ENCODE assay signal across 14 cellular contexts in genomic region chr11:123082977-123083376, GRCh38. TPM values are rescaled to one million over a fixed set of nuclear protein-coding genes. Genes with fewer than 3 reads are reported as not detected.
DNase-seq lines count a peak whose midpoint lies in the region; ATAC-seq and TF ChIP-seq lines count a peak whose summit lies in the region.
"Had no signal": no experiment of that assay in that cellular context is flagged by ENCODE, and none has a peak within 500 bp of the region (broad histone marks: within the 10 kb centered on the region; RNA-seq: fewer than 3 reads in every experiment).

No MANE protein-coding gene starts in this region.

- H3K27ac ChIP-seq in right lobe of liver (no peak overlapping the region), subcutaneous abdominal adipose tissue (ENCODE audit: low read depth, low read length) (peak overlapping the region; percentile 40)
- H3K27ac ChIP-seq: foreskin keratinocyte, upper lobe of right lung had no signal

- no peak overlapping the region for H3K4me3 ChIP-seq in right lobe of liver
- peak overlapping the region in 3 of 5 donors; percentile 11 to 34 (median 14) for H3K4me3 ChIP-seq in subcutaneous abdominal adipose tissue (ENCODE audit: low read depth in 1 of 5, low read length in 5 of 5)
- H3K4me3 ChIP-seq: upper lobe of right lung had no signal

- no peak for DNase-seq in activated naive CD4-positive, alpha-beta T cell treated with Interleukin-2 at 50 U/mL for 16 hours
- DNase-seq in activated naive CD4-positive, alpha-beta T cell treated with anti-CD3 and anti-CD28 coated beads, Interleukin-2, amount 50 U/mL, for 72 hours (ENCODE audit: low spot score in 2 of 2), result no peak
- DNase-seq in right lobe of liver, result no peak
- no peak for DNase-seq in WTC11 (ENCODE audit: low spot score)
- no peak for DNase-seq in 8988T
- DNase-seq in glomerular visceral epithelial cell (ENCODE audit: extremely low spot score), result no peak
- DNase-seq: AML-193, MM.1S, upper lobe of right lung had no signal

- H3K9me3 ChIP-seq in right lobe of liver (no peaks in the 10 kb centered on the region), subcutaneous abdominal adipose tissue (ENCODE audit: control insufficient read depth in 5 of 5, low read length in 5 of 5) (no peaks in the 10 kb centered on the region)
- H3K9me3 ChIP-seq: upper lobe of right lung had no signal

- peak overlapping the region; percentile 15 for H3K27ac Mint-ChIP-seq in activated naive CD4-positive, alpha-beta T cell treated with anti-CD3 and anti-CD28 coated beads, Interleukin-2, amount 50 U/mL, for 24 hours
- peak overlapping the region; percentile 27 to 85 for H3K27ac Mint-ChIP-seq in activated naive CD4-positive, alpha-beta T cell treated with anti-CD3 and anti-CD28 coated beads, Interleukin-2, amount 50 U/mL, for 72 hours
- H3K27ac Mint-ChIP-seq in WTC11, result no peak overlapping the region
- H3K27ac Mint-ChIP-seq: dendritic cell treated with granulocyte-macrophage colony-stimulating factor and Interleukin-4, amounts not matched to agents 40 ng/mL and 50 ng/mL, for 4 days; memory B cell had no signal

- WGBS in right lobe of liver (ENCODE audit: insufficient coverage, low coverage, low lambda C conversion rate, missing lambda C conversion rate), result 62% methylated on average over 4 of the region's 4 CpGs

- peak in 1 of 2 donors; percentile 26 for ATAC-seq in activated naive CD4-positive, alpha-beta T cell treated with anti-CD3 and anti-CD28 coated beads, Interleukin-2, amount 50 U/mL, for 72 hours
- ATAC-seq in right lobe of liver (peak; percentile 36 to 67 (median 51)), WTC11 (no peak)

- H3K9ac ChIP-seq in subcutaneous abdominal adipose tissue (ENCODE audit: low read length in 5 of 5), result peak overlapping the region in 1 of 5 donors; percentile 21

- H3K4me1 Mint-ChIP-seq in activated naive CD4-positive, alpha-beta T cell treated with anti-CD3 and anti-CD28 coated beads, Interleukin-2, amount 50 U/mL, for 24 hours, result peaks cover 50% of the 10 kb centered on the region
- H3K4me1 Mint-ChIP-seq in WTC11, result no peaks in the 10 kb centered on the region

- peak overlapping the region; percentile 68 for H3K4me3 Mint-ChIP-seq in activated naive CD4-positive, alpha-beta T cell treated with anti-CD3 and anti-CD28 coated beads, Interleukin-2, amount 50 U/mL, for 24 hours
- no peak overlapping the region for H3K4me3 Mint-ChIP-seq in WTC11
- H3K4me3 Mint-ChIP-seq: dendritic cell treated with granulocyte-macrophage colony-stimulating factor and Interleukin-4, amounts not matched to agents 40 ng/mL and 50 ng/mL, for 4 days; memory B cell had no signal

- no peaks in the 10 kb centered on the region for H3K36me3 Mint-ChIP-seq in activated naive CD4-positive, alpha-beta T cell treated with anti-CD3 and anti-CD28 coated beads, Interleukin-2, amount 50 U/mL, for 24 hours
- H3K36me3 Mint-ChIP-seq in activated naive CD4-positive, alpha-beta T cell treated with anti-CD3 and anti-CD28 coated beads, Interleukin-2, amount 50 U/mL, for 72 hours, result peaks cover 0 to 9% of the 10 kb centered on the region in 2 donors
- peaks cover 7% of the 10 kb centered on the region for H3K36me3 Mint-ChIP-seq in WTC11

- H3K27me3 ChIP-seq in right lobe of liver (no peaks in the 10 kb centered on the region), subcutaneous abdominal adipose tissue (ENCODE audit: control insufficient read depth in 5 of 5, insufficient read depth in 4 of 5, low read length in 5 of 5) (no peaks in the 10 kb centered on the region)
- H3K27me3 ChIP-seq: foreskin keratinocyte, upper lobe of right lung had no signal

- H3K36me3 ChIP-seq in right lobe of liver (no peaks in the 10 kb centered on the region), subcutaneous abdominal adipose tissue (ENCODE audit: control insufficient read depth in 5 of 5, insufficient read depth in 5 of 5, low read length in 5 of 5) (peaks cover 2 to 26% (median 18%) of the 10 kb centered on the region in 5 donors)
- H3K36me3 ChIP-seq: upper lobe of right lung had no signal

- H3K4me1 ChIP-seq in right lobe of liver, result no peaks in the 10 kb centered on the region
- H3K4me1 ChIP-seq in subcutaneous abdominal adipose tissue (ENCODE audit: control insufficient read depth in 5 of 5, insufficient read depth in 5 of 5, low read length in 5 of 5), result peaks cover 0 to 15% (median 12%) of the 10 kb centered on the region in 5 donors

- no peaks in the 10 kb centered on the region for H3K9me3 Mint-ChIP-seq in activated naive CD4-positive, alpha-beta T cell treated with anti-CD3 and anti-CD28 coated beads, Interleukin-2, amount 50 U/mL, for 24 hours
- H3K9me3 Mint-ChIP-seq in activated naive CD4-positive, alpha-beta T cell treated with anti-CD3 and anti-CD28 coated beads, Interleukin-2, amount 50 U/mL, for 72 hours, result no peaks in the 10 kb centered on the region
- no peaks in the 10 kb centered on the region for H3K9me3 Mint-ChIP-seq in WTC11
- H3K9me3 Mint-ChIP-seq: dendritic cell treated with granulocyte-macrophage colony-stimulating factor and Interleukin-4, amounts not matched to agents 40 ng/mL and 50 ng/mL, for 4 days had no signal

- intact Hi-C loops in right lobe of liver (cut with DNase I), result no loop called here

- no peak for TF ChIP-seq POLR2A in right lobe of liver (IDR thresholded peaks at IDR 0.05)

- POLR2A ChIA-PET in WTC11 (lab: Charles Lee), result no interaction called here

- CTCF ChIA-PET in WTC11 (lab: Charles Lee), result no interaction called here

- TF ChIP-seq CTCF in right lobe of liver (IDR thresholded peaks at IDR 0.05) (no peak), WTC11 (IDR thresholded peaks at IDR 0.05) (no peak)

- H3K27me3 Mint-ChIP-seq in activated naive CD4-positive, alpha-beta T cell treated with anti-CD3 and anti-CD28 coated beads, Interleukin-2, amount 50 U/mL, for 24 hours, result no peaks in the 10 kb centered on the region
- no peaks in the 10 kb centered on the region; the same call in 1 of the 2 replicates for H3K27me3 Mint-ChIP-seq in WTC11 (ENCODE audit: low read depth)
- H3K27me3 Mint-ChIP-seq: dendritic cell treated with granulocyte-macrophage colony-stimulating factor and Interleukin-4, amounts not matched to agents 40 ng/mL and 50 ng/mL, for 4 days; memory B cell had no signal

TF ChIP-seq in WTC11, 78 proteins besides CTCF, POLR2A, EP300 and RAD21:
- TF ChIP-seq ZNF416 (CRISPR knock-in tag; IDR thresholded peaks at IDR 0.05) (no peak), ZNF138 (CRISPR knock-in tag; conservative IDR thresholded peaks at IDR 0.05) (no peak), OVOL2 (CRISPR knock-in tag; IDR thresholded peaks at IDR 0.05; ENCODE audit: borderline replicate concordance) (no peak), TEAD4 (CRISPR knock-in tag; IDR thresholded peaks at IDR 0.05) (no peak), ESRRA (CRISPR knock-in tag; IDR thresholded peaks at IDR 0.05; ENCODE audit: borderline replicate concordance) (no peak), CBFB (CRISPR knock-in tag; IDR thresholded peaks at IDR 0.05; ENCODE audit: low read depth) (no peak), ZNF219 (CRISPR knock-in tag; IDR thresholded peaks at IDR 0.05; ENCODE audit: borderline replicate concordance) (no peak), JUN (CRISPR knock-in tag; IDR thresholded peaks at IDR 0.05) (no peak), ZNF423 (CRISPR knock-in tag; IDR thresholded peaks at IDR 0.05) (no peak), EMX1 (CRISPR knock-in tag; IDR thresholded peaks at IDR 0.05) (no peak)
- TF ChIP-seq, protein P1, sequence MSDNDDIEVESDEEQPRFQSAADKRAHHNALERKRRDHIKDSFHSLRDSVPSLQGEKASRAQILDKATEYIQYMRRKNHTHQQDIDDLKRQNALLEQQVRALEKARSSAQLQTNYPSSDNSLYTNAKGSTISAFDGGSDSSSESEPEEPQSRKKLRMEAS (CRISPR knock-in tag; IDR thresholded peaks at IDR 0.05), result no peak
- TF ChIP-seq, protein P2, sequence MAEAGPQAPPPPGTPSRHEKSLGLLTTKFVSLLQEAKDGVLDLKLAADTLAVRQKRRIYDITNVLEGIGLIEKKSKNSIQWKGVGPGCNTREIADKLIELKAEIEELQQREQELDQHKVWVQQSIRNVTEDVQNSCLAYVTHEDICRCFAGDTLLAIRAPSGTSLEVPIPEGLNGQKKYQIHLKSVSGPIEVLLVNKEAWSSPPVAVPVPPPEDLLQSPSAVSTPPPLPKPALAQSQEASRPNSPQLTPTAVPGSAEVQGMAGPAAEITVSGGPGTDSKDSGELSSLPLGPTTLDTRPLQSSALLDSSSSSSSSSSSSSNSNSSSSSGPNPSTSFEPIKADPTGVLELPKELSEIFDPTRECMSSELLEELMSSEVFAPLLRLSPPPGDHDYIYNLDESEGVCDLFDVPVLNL (CRISPR knock-in tag; IDR thresholded peaks at IDR 0.05; ENCODE audit: borderline replicate concordance, low read depth), result no peak
- TF ChIP-seq, protein P3, sequence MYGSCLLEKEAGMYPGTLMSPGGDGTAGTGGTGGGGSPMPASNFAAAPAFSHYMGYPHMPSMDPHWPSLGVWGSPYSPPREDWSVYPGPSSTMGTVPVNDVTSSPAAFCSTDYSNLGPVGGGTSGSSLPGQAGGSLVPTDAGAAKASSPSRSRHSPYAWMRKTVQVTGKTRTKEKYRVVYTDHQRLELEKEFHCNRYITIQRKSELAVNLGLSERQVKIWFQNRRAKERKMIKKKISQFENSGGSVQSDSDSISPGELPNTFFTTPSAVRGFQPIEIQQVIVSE (CRISPR knock-in tag; IDR thresholded peaks at IDR 0.05; ENCODE audit: borderline replicate concordance), result no peak

RNA-seq across cellular contexts. Expression of gene HSPA8, which starts 21.0 kb away (rescaled TPM):
- total RNA-seq in activated naive CD4-positive, alpha-beta T cell treated with anti-CD3 and anti-CD28 coated beads, Interleukin-2, amount 50 U/mL, for 72 hours, result 1,000 to 10,000 TPM; 2,059 to 2,469 TPM
- total RNA-seq in right lobe of liver (100 to 1,000 TPM; 388 to 894 (median 659) TPM), WTC11 (2021) (1,051 to 1,124 TPM (median 1,087 TPM) in 3 replicates)

Comparison
In these comparisons a context has a peak if more than half of its experiments do, and no peak if none do; other contexts are left out.
1. H3K4me3 ChIP-seq: peak in subcutaneous abdominal adipose tissue (3 of 5); none in right lobe of liver (0 of 3).